Comparison of ENCODE assay signal across 35 cellular contexts in genomic region chrX:134870419-134870818, GRCh38.
"Had no signal": no experiment of that assay in that cellular context is flagged by ENCODE, and none has a peak within 500 bp of the region (broad histone marks: within the 10 kb centered on the region; RNA-seq: fewer than 3 reads in every experiment).

No MANE protein-coding gene starts in this region.

- H3K27ac ChIP-seq: KMS-11 had no signal

- H3K27me3 ChIP-seq: MG63 had no signal

- H3K9me3 ChIP-seq: MG63 had no signal

- H3K4me3 ChIP-seq: MG63 had no signal

- DNase-seq: Karpas-422, Kasumi-1, KG1, MG63, MV-4-11, NCI-H1048, NCI-H1092, NCI-H1092 treated with DMSO at 0.1 percent for 48 hours, NCI-H1105, NCI-H1105 treated with DMSO at 0.1 percent for 48 hours, NCI-H1417, NCI-H1417 treated with DMSO at 0.1 percent for 48 hours, NCI-H1436, NCI-H1436 treated with DMSO at 0.1 percent for 48 hours, NCI-H146, NCI-H1694, NCI-H1694 treated with DMSO at 0.1 percent for 48 hours, NCI-H187, NCI-H187 treated with DMSO at 0.1 percent for 48 hours, NCI-H1930, NCI-H2029, NCI-H2029 treated with DMSO at 0.1 percent for 48 hours, NCI-H2081, NCI-H2081 treated with DMSO at 0.1 percent for 48 hours, NCI-H2107, NCI-H2171, NCI-H2171 treated with DMSO at 0.1 percent for 48 hours, NCI-H2227 treated with DMSO at 0.1 percent for 48 hours, NCI-H226, NCI-H345, NCI-H446, NCI-H446 treated with DMSO at 0.1 percent for 48 hours, NCI-H510A, NCI-H510A treated with DMSO at 0.1 percent for 48 hours had no signal

- H3K4me2 ChIP-seq: KMS-11 had no signal

- H3K9ac ChIP-seq: KMS-11 had no signal

- H3K36me3 ChIP-seq: MG63 had no signal
